In genomic region chr4:8162625-8163024, GRCh38 we compare ENCODE assay signal across 20 cellular contexts. TPM values are rescaled to one million over a fixed set of nuclear protein-coding genes. Genes with fewer than 3 reads are reported as not detected.
DNase-seq lines count a peak whose midpoint lies in the region; ATAC-seq and TF ChIP-seq lines count a peak whose summit lies in the region.
"Had no signal": no experiment of that assay in that cellular context is flagged by ENCODE, and none has a peak within 500 bp of the region (broad histone marks: within the 10 kb centered on the region; RNA-seq: fewer than 3 reads in every experiment).

No MANE protein-coding gene starts in this region.

- H3K27me3 ChIP-seq in psoas muscle (ENCODE audit: insufficient read depth in 3 of 3, low read length in 2 of 3) (no peaks in the 10 kb centered on the region), tibial nerve (peaks cover 0 to 8% of the 10 kb centered on the region in 2 donors)

- no peak overlapping the region for H2AFZ ChIP-seq in OCI-LY7 (ENCODE audit: low read length)
- H2AFZ ChIP-seq: PC-9 had no signal

- no peaks in the 10 kb centered on the region for H3K79me2 ChIP-seq in OCI-LY7 (ENCODE audit: insufficient read depth, low read depth, low read length)

- H3K27ac ChIP-seq in OCI-LY7 (ENCODE audit: low read depth, low read length, poor library complexity, severe bottlenecking) (peak overlapping the region; percentile 70), psoas muscle (peak overlapping the region; percentile 97), tibial nerve (no peak overlapping the region)
- H3K27ac ChIP-seq: 22Rv1, PC-9, upper lobe of left lung had no signal

- WGBS in psoas muscle, 3 donors = 88 to 91% (median 90%) methylated on average over 8 of the region's 8 CpGs
- WGBS in tibial nerve, 2 donors = 80 to 83% methylated on average over 8 of the region's 8 CpGs

- no peak for TF ChIP-seq CTCF in OCI-LY7 (conservative IDR thresholded peaks at IDR 0.05; ENCODE audit: low read length)
- no peak for TF ChIP-seq CTCF in psoas muscle (IDR thresholded peaks at IDR 0.05)
- no peak for TF ChIP-seq CTCF in tibial nerve (IDR thresholded peaks at IDR 0.05)
- no peak for TF ChIP-seq CTCF in HFFc6 (IDR thresholded peaks at IDR 0.05)

- intact Hi-C loops in OCI-LY7 (cut with micrococcal nuclease; ENCODE audit: unreplicated experiment) = loop anchor here (2.0 kb wide), 2 partner anchors 32 to 38 kb away; no protein-coding TSS in a partner anchor
- intact Hi-C loops in psoas muscle (cut with DNase I) = no loop called here

- no peaks in the 10 kb centered on the region for H3K9me3 ChIP-seq in OCI-LY7 (ENCODE audit: low read length)
- H3K9me3 ChIP-seq in psoas muscle = peaks cover under 1% of the 10 kb centered on the region
- no peaks in the 10 kb centered on the region for H3K9me3 ChIP-seq in tibial nerve
- H3K9me3 ChIP-seq: upper lobe of left lung had no signal

- no peaks in the 10 kb centered on the region for H4K20me1 ChIP-seq in OCI-LY7 (ENCODE audit: insufficient read depth, low read length)

- H3K36me3 Mint-ChIP-seq in HFFc6 (ENCODE audit: low read depth) = no peaks in the 10 kb centered on the region

- H3K4me1 Mint-ChIP-seq in HFFc6 (ENCODE audit: low read depth) = peaks cover 10% of the 10 kb centered on the region

- CTCF ChIA-PET in OCI-LY7 (lab: Charles Lee; ENCODE audit: unreplicated experiment) = no interaction called here

- H3K9me2 ChIP-seq in OCI-LY7 (ENCODE audit: insufficient read depth, low read length) = no peaks in the 10 kb centered on the region

- no peak for ATAC-seq in psoas muscle
- ATAC-seq: activated CD8-positive, alpha-beta T cell treated with anti-CD3 and anti-CD28 coated beads, Interleukin-2, amount 10 ng/mL, durations not matched to agents 7 days and 5 days had no signal

- peak; percentile 37 for DNase-seq in DMS53 (lab: John Stamatoyannopoulos, UW)
- no peak for DNase-seq in DMS53 treated with DMSO at 0.1 percent for 48 hours (lab: John Stamatoyannopoulos, UW; ENCODE audit: unreplicated experiment)
- DNase-seq in NCI-H128 (lab: John Stamatoyannopoulos, UW; ENCODE audit: unreplicated experiment) = peak; percentile 30
- peak; percentile 91 for DNase-seq in OCI-LY7 (ENCODE audit: low spot score)
- peak in 1 of 2 donors; percentile 14 for DNase-seq in psoas muscle
- DNase-seq in tibial nerve (ENCODE audit: low spot score in 2 of 2) = no peak
- no peak for DNase-seq in AML-193 (lab: John Stamatoyannopoulos, UW)
- DNase-seq in HFFc6 = no peak
- DNase-seq: activated CD4-positive, alpha-beta T cell treated with anti-CD3 and anti-CD28 coated beads for 1 hour; activated CD8-positive, alpha-beta T cell treated with anti-CD3 and anti-CD28 coated beads, Interleukin-2, amount 10 ng/mL, durations not matched to agents 7 days and 5 days; activated gamma-delta T cell; cerebellar nuclear complex; H9; head of caudate nucleus; mammary epithelial cell; PC-9; SHP77 treated with DMSO at 0.1 percent for 48 hours; SW 1271; upper lobe of left lung had no signal

- H3K4me1 ChIP-seq in OCI-LY7 (ENCODE audit: insufficient read depth, low read length, poor library complexity, severe bottlenecking) (peaks cover 42% of the 10 kb centered on the region), psoas muscle (peaks cover 51% of the 10 kb centered on the region), tibial nerve (peaks cover 0 to 27% (median 20%) of the 10 kb centered on the region in 4 donors)

- no TSS peak for BruUV-seq in OCI-LY7 (replicated peaks; lab: Mats Ljungman, UMichigan)

- H3K9me3 Mint-ChIP-seq in HFFc6 = 0 out of 2 replicates have a peak, but pooled peaks cover 1% of the 10 kb centered on the region

- no peak for TF ChIP-seq POLR2A in tibial nerve (IDR thresholded peaks at IDR 0.05)

- no peaks in the 10 kb centered on the region for H3K36me3 ChIP-seq in OCI-LY7 (ENCODE audit: insufficient read depth, low read length)
- no peaks in the 10 kb centered on the region for H3K36me3 ChIP-seq in psoas muscle (ENCODE audit: insufficient read depth in 1 of 2, low read depth in 1 of 2)
- no peaks in the 10 kb centered on the region for H3K36me3 ChIP-seq in tibial nerve
- H3K36me3 ChIP-seq: upper lobe of left lung had no signal

- H3K27ac Mint-ChIP-seq in HFFc6 = no peak overlapping the region
- H3K27ac Mint-ChIP-seq: activated CD8-positive, alpha-beta T cell treated with anti-CD3 and anti-CD28 coated beads, Interleukin-2, amount 10 ng/mL, durations not matched to agents 7 days and 5 days; H9 had no signal

- peaks cover 23% of the 10 kb centered on the region for H3K27me3 Mint-ChIP-seq in HFFc6 (ENCODE audit: insufficient read depth)

- peak overlapping the region; percentile 33 for H3K4me3 ChIP-seq in OCI-LY7 (ENCODE audit: low read depth, low read length, poor library complexity, severe bottlenecking)
- H3K4me3 ChIP-seq in psoas muscle = no peak overlapping the region
- H3K4me3 ChIP-seq in tibial nerve = no peak overlapping the region
- H3K4me3 ChIP-seq: PC-9, upper lobe of left lung had no signal

- no peak overlapping the region for H3K4me3 Mint-ChIP-seq in HFFc6
- H3K4me3 Mint-ChIP-seq: activated CD8-positive, alpha-beta T cell treated with anti-CD3 and anti-CD28 coated beads, Interleukin-2, amount 10 ng/mL, durations not matched to agents 7 days and 5 days; H9 had no signal

- POLR2A ChIA-PET in OCI-LY7 (lab: Charles Lee) = interaction anchor here (0.6 to 0.7 kb wide), 6 partner anchors 32 to 1649 kb away, joined by 3 to 5 read pairs (median 4); no protein-coding TSS in a partner anchor

- TF ChIP-seq EP300 in tibial nerve (IDR thresholded peaks at IDR 0.05) = no peak

- H3K4me2 ChIP-seq in OCI-LY7 (ENCODE audit: low read length) = peak overlapping the region; percentile 79
- H3K4me2 ChIP-seq: PC-9 had no signal

RNA-seq across cellular contexts. Expression of gene ABLIM2, which starts 4.0 kb away (rescaled TPM):
- total RNA-seq in OCI-LY7 (2014; rRNA removed; shearing (Covaris generic)) = 0.23 and 0.76 TPM in 2 replicates
- total RNA-seq in OCI-LY7 (2022) (0.72 TPM in 1 of 2 replicates, not detected in the other), psoas muscle (100 to 1,000 TPM; 127 to 956 (median 461) TPM), tibial nerve (100 to 1,000 TPM in 1 of 4 donors, 10 to 100 TPM in 3; 29.1 to 125 (median 41.7) TPM)
- polyA plus RNA-seq in psoas muscle = 100 to 1,000 TPM in 2 of 3 donors, 10 to 100 TPM in 1; 82.2 to 295 (median 123) TPM
- total RNA-seq in HFFc6 (2021; fragmentation: NEBNext Ultra II Directional; extraction: Animal tissue kit (Norgen Biotek cat#: 25700)) = under 1 TPM in 1 of 6 experiments, not detected in 5; 0.14 TPM

RNA-seq across cellular contexts. Expression of gene SH3TC1, which starts 36.5 kb away (rescaled TPM):
- 15.3 and 17.5 TPM in 2 replicates for total RNA-seq in OCI-LY7 (2014; rRNA removed; shearing (Covaris generic))
- total RNA-seq in OCI-LY7 (2022) = 27.3 and 42.4 TPM in 2 replicates
- 1 to 10 TPM; 4.6 to 7.9 (median 4.9) TPM for total RNA-seq in psoas muscle
- 1 to 10 TPM; 1.9 to 5.0 (median 4.0) TPM for polyA plus RNA-seq in psoas muscle
- 100 to 1,000 TPM in 1 of 4 donors, 10 to 100 TPM in 3; 31.6 to 176 (median 69.7) TPM for total RNA-seq in tibial nerve
- 1 to 10 TPM in 2 of 6 experiments, under 1 TPM in 4; 0.34 to 1.4 (median 0.86) TPM for total RNA-seq in HFFc6 (2021; fragmentation: NEBNext Ultra II Directional; extraction: Animal tissue kit (Norgen Biotek cat#: 25700))

Comparison
In these comparisons a context has a peak if more than half of its experiments do, and no peak if none do; other contexts are left out.
1. DNase-seq: peak in DMS53 (single experiment), NCI-H128 (single experiment) and OCI-LY7 (single experiment); none in DMS53 treated with DMSO at 0.1 percent for 48 hours (single experiment), tibial nerve (0 of 2), AML-193 (0 of 2) and HFFc6 (single experiment).
2. H3K27ac ChIP-seq: peak in OCI-LY7 (single experiment) and psoas muscle (single experiment); none in tibial nerve (0 of 4).
3. RNA of gene ABLIM2, which starts 4.0 kb away (total RNA-seq): 127 to 956 TPM in psoas muscle and 29.1 to 125 TPM in tibial nerve; 0.23 to 0.76 TPM in OCI-LY7 and 0.14 TPM in HFFc6; every median in the first group is over 10 times any median in the second.